Comparison of ENCODE assay signal across 1 cellular context in genomic region chr18:12236934-12237832, GRCh38.
TF ChIP-seq lines count a peak whose summit lies in the region.

No MANE protein-coding gene starts in this region.

TF ChIP-seq in GM23338, 12 proteins besides CTCF, POLR2A, EP300 and RAD21 (continued from another document):
- no peak for TF ChIP-seq REST (IDR thresholded peaks at IDR 0.05; ENCODE audit: unreplicated experiment)
- TF ChIP-seq POLR2AphosphoS5 (IDR thresholded peaks at IDR 0.05; ENCODE audit: low read depth) = no peak
- no peak for TF ChIP-seq EZH2phosphoT487 (IDR thresholded peaks at IDR 0.05; ENCODE audit: unreplicated experiment)
- no peak for TF ChIP-seq JUNB (IDR thresholded peaks at IDR 0.05; ENCODE audit: unreplicated experiment)
- TF ChIP-seq ZNF114 (CRISPR knock-in tag; IDR thresholded peaks at IDR 0.05) = no peak
- TF ChIP-seq EZH2 (IDR thresholded peaks at IDR 0.05; ENCODE audit: low read depth, unreplicated experiment) = no peak
TF ChIP-seq in GM23338: peak in this region for 0.
